ENCODE assay signal across 1 cellular context in genomic region chr13:113495494-113496251, GRCh38.
TF ChIP-seq lines count a peak whose summit lies in the region.

No MANE protein-coding gene starts in this region.

TF ChIP-seq in GM23338, 12 proteins besides CTCF, POLR2A, EP300 and RAD21 (continued from another document):
- TF ChIP-seq ZNF462 (CRISPR knock-in tag; IDR thresholded peaks at IDR 0.05): no peak
TF ChIP-seq in GM23338: peak in this region for 0.
